1 cellular context compared by ENCODE assay signal in genomic region chr18:31097666-31098065, GRCh38.
A peak's percentile ranks its signal among the peaks of the same experiment; 100 is the strongest.
TF ChIP-seq lines count a peak whose summit lies in the region.

No MANE protein-coding gene starts in this region.

TF ChIP-seq in K562, 482 proteins besides CTCF, POLR2A, EP300 and RAD21:
- TF ChIP-seq ZBED1 (IDR thresholded peaks at IDR 0.05) = no peak
- 0 out of 2 replicates have a peak, but pooled peaks have one; percentile 7 for TF ChIP-seq NFIC (IDR thresholded peaks at IDR 0.05)
